15 cellular contexts compared by ENCODE assay signal in the genomic region with DNA sequence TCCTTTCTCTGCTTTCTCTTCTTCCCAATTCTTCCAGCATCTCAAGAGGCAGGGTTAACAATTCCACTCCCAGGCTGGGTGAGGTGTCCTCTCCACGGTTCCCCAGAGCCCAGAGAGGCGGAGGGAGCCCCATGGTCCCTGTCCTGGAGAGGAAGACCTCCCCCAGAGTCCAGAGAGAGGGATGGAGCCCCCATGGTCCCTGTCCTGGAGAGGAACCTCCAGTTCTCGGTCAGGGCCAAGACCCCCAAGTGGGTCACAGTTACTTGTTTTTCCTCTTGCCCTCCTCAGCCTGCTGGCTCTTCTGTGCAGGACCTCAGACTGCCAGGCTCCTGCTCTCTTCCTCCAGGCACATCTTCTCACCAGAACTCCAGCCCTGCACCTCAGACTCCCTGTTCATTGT.
A peak's percentile ranks its signal among the peaks of the same experiment; 100 is the strongest.
DNase-seq lines count a peak whose midpoint lies in the region; ATAC-seq and TF ChIP-seq lines count a peak whose summit lies in the region.
"Had no signal": no experiment of that assay in that cellular context is flagged by ENCODE, and none has a peak within 500 bp of the region (broad histone marks: within the 10 kb centered on the region; RNA-seq: fewer than 3 reads in every experiment).

No MANE protein-coding gene starts in this region.

- peaks cover 63% of the 10 kb centered on the region for H3K4me1 Mint-ChIP-seq in CD4-positive, alpha-beta T cell (ENCODE audit: low read depth)
- peaks cover 41 to 76% (median 68%) of the 10 kb centered on the region in 7 donors for H3K4me1 Mint-ChIP-seq in naive thymus-derived CD4-positive, alpha-beta T cell

- intact Hi-C loops in CD4-positive, alpha-beta T cell (cut with DNase I, micrococcal nuclease) = no loop called here
- intact Hi-C loops in naive thymus-derived CD4-positive, alpha-beta T cell (cut with micrococcal nuclease) = loop anchor here in 1 of 2 donors (2.0 to 5.0 kb wide), 2 partner anchors 15 to 52 kb away; no protein-coding TSS in a partner anchor

- peak overlapping the region; percentile 46 for H3K4me3 Mint-ChIP-seq in CD4-positive, alpha-beta T cell
- peak overlapping the region in 9 of 10 donors; percentile 13 to 86 (median 77) for H3K4me3 Mint-ChIP-seq in naive thymus-derived CD4-positive, alpha-beta T cell

- TF ChIP-seq CTCF in CD4-positive, alpha-beta T cell (IDR thresholded peaks at IDR 0.05) = no peak

- no peaks in the 10 kb centered on the region for H3K36me3 ChIP-seq in naive thymus-derived CD4-positive, alpha-beta T cell (ENCODE audit: control insufficient read depth in 2 of 3, insufficient read depth in 3 of 3, low read length in 3 of 3)
- H3K36me3 ChIP-seq: uterus had no signal

- no peaks in the 10 kb centered on the region for H3K27me3 Mint-ChIP-seq in CD4-positive, alpha-beta T cell
- H3K27me3 Mint-ChIP-seq in naive thymus-derived CD4-positive, alpha-beta T cell = no peaks in the 10 kb centered on the region

- no peak overlapping the region for H3K4me3 ChIP-seq in naive thymus-derived CD4-positive, alpha-beta T cell (ENCODE audit: low read length)
- H3K4me3 ChIP-seq: BLaER1 treated with 17β-estradiol and CSF1 and Interleukin-3, amounts not matched to agents 10 nM and 100 nM; uterus had no signal

- peak overlapping the region; percentile 91 for H3K27ac Mint-ChIP-seq in CD4-positive, alpha-beta T cell
- H3K27ac Mint-ChIP-seq in activated naive CD4-positive, alpha-beta T cell treated with anti-CD3 and anti-CD28 coated beads, Interleukin-2, amount 50 U/mL, for 72 hours = peak overlapping the region; percentile 91 to 96
- H3K27ac Mint-ChIP-seq in naive thymus-derived CD4-positive, alpha-beta T cell = peak overlapping the region; percentile 86 to 94 (median 91)

- H3K9me3 ChIP-seq in CD4-positive, alpha-beta T cell (ENCODE audit: control insufficient read depth, low read length) = no peaks in the 10 kb centered on the region
- H3K9me3 ChIP-seq in naive thymus-derived CD4-positive, alpha-beta T cell (ENCODE audit: control insufficient read depth in 2 of 3, low read length in 3 of 3) = no peaks in the 10 kb centered on the region
- H3K9me3 ChIP-seq: BLaER1 treated with 17β-estradiol and CSF1 and Interleukin-3, amounts not matched to agents 10 nM and 100 nM; uterus had no signal

- no peak for ATAC-seq in CD4-positive, alpha-beta T cell (ENCODE audit: poor library complexity)
- ATAC-seq in activated naive CD4-positive, alpha-beta T cell treated with anti-CD3 and anti-CD28 coated beads, Interleukin-2, amount 50 U/mL, for 72 hours = no peak
- no peak for ATAC-seq in naive thymus-derived CD4-positive, alpha-beta T cell
- ATAC-seq: HCT116 had no signal

- H3K4me1 ChIP-seq in naive thymus-derived CD4-positive, alpha-beta T cell (ENCODE audit: control insufficient read depth in 2 of 2, insufficient read depth in 2 of 2, low read length in 2 of 2) = peaks cover 0 to 9% of the 10 kb centered on the region in 2 donors
- H3K4me1 ChIP-seq: uterus had no signal

- CTCF ChIA-PET in CD4-positive, alpha-beta T cell (lab: Charles Lee) = no interaction called here
- CTCF ChIA-PET in naive thymus-derived CD4-positive, alpha-beta T cell (lab: Charles Lee) = no interaction called here

- DNase-seq in CD4-positive, alpha-beta T cell = no peak
- DNase-seq in EH (ENCODE audit: low read depth) (peak; percentile 3), DMS53 treated with DMSO at 0.1 percent for 48 hours (lab: John Stamatoyannopoulos, UW; ENCODE audit: unreplicated experiment) (no peak), T-helper 9 cell (no peak), cerebellum (ENCODE audit: low spot score) (no peak)
- DNase-seq in activated naive CD4-positive, alpha-beta T cell treated with anti-CD3 and anti-CD28 coated beads, Interleukin-2, amount 50 U/mL, for 72 hours (ENCODE audit: low spot score in 2 of 2) = no peak
- DNase-seq in naive thymus-derived CD4-positive, alpha-beta T cell = no peak
- DNase-seq: DMS79 treated with DMSO at 0.1 percent for 48 hours, NCI-H82, RPMI8226, T1000, uterus had no signal

- peaks cover 11% of the 10 kb centered on the region for H3K36me3 Mint-ChIP-seq in CD4-positive, alpha-beta T cell (ENCODE audit: low read depth)
- H3K36me3 Mint-ChIP-seq in activated naive CD4-positive, alpha-beta T cell treated with anti-CD3 and anti-CD28 coated beads, Interleukin-2, amount 50 U/mL, for 72 hours = peaks cover 4 to 9% of the 10 kb centered on the region in 2 donors
- H3K36me3 Mint-ChIP-seq in naive thymus-derived CD4-positive, alpha-beta T cell = peaks cover 0 to 30% (median 15%) of the 10 kb centered on the region in 5 donors

- POLR2A ChIA-PET in CD4-positive, alpha-beta T cell (lab: Charles Lee) = interaction anchor here (0.7 to 1.2 kb wide), 5 partner anchors 11 to 154 kb away, joined by 3 to 4 read pairs (median 4); no protein-coding TSS in a partner anchor
- POLR2A ChIA-PET in naive thymus-derived CD4-positive, alpha-beta T cell (lab: Charles Lee) = interaction anchor here (0.6 to 1.6 kb wide), 5 partner anchors 10 to 76 kb away, joined by 3 to 8 read pairs (median 3); no protein-coding TSS in a partner anchor

- H3K27me3 ChIP-seq in CD4-positive, alpha-beta T cell (ENCODE audit: control insufficient read depth, insufficient read depth, low read length) = no peaks in the 10 kb centered on the region
- no peaks in the 10 kb centered on the region for H3K27me3 ChIP-seq in naive thymus-derived CD4-positive, alpha-beta T cell (ENCODE audit: control insufficient read depth in 2 of 2, insufficient read depth in 2 of 2, low read length in 2 of 2)
- H3K27me3 ChIP-seq: BLaER1 treated with 17β-estradiol and CSF1 and Interleukin-3, amounts not matched to agents 10 nM and 100 nM; uterus had no signal

- no peaks in the 10 kb centered on the region for H3K9me3 Mint-ChIP-seq in CD4-positive, alpha-beta T cell
- H3K9me3 Mint-ChIP-seq in activated naive CD4-positive, alpha-beta T cell treated with anti-CD3 and anti-CD28 coated beads, Interleukin-2, amount 50 U/mL, for 72 hours = no peaks in the 10 kb centered on the region
- no peaks in the 10 kb centered on the region for H3K9me3 Mint-ChIP-seq in naive thymus-derived CD4-positive, alpha-beta T cell

- no peak overlapping the region for H3K27ac ChIP-seq in CD4-positive, alpha-beta T cell (ENCODE audit: low read depth, low read length)
- no peak overlapping the region for H3K27ac ChIP-seq in naive thymus-derived CD4-positive, alpha-beta T cell (ENCODE audit: low read depth, low read length)
- H3K27ac ChIP-seq: BLaER1 treated with 17β-estradiol and CSF1 and Interleukin-3, amounts not matched to agents 10 nM and 100 nM; epithelial cell of prostate; uterus had no signal
